Comparison of ENCODE assay signal across 7 cellular contexts in the genomic region with DNA sequence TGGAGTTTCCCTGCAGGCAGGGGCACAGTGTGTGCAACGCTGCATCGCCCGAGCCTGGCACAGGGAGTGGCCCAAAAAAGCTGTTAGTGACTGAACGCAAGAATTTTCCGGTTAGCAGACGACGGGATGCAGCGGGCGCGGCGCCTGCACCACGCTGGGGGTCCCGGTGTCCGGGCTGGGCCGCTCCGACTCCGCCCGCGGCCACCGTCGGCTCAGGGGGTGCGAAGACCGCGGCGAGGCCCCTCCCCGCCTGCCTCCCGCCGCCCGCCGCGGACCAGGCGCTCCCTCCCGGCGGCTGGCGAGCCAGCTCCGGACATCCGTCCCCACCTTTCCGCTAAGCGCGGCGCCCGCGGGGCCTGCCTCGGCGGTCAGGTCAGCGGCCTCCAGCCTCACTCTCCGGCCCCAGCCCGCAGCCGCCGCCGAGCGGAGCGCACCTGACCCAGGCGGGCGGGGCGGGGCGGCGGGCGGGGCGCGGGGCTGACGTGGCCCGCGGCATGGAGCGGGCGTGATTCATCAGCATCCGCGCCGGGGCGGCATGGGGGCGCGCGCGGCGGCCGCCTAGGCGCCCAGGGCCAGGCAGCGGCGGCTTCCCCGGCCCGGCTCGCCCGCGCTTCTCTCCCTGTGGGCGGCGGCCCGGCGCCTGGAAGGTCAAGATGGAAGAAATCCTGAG. TPM values are rescaled to one million over a fixed set of nuclear protein-coding genes. Genes with fewer than 3 reads are reported as not detected.
DNase-seq lines count a peak whose midpoint lies in the region; ATAC-seq, FAIRE-seq and TF ChIP-seq lines count a peak whose summit lies in the region.

Gene ARFGEF3, plus strand, starts transcription at position 506 of the 670 bp plus-strand sequence. Its CDS starts 148 bp downstream, at position 654.

- peak; percentile 17 for DNase-seq in GM18507 (ENCODE audit: extremely low spot score, insufficient read length, low read depth)
- DNase-seq in NCI-H774 (lab: John Stamatoyannopoulos, UW), result peak; percentile 77
- DNase-seq in activated T-helper 1 cell treated with anti-CD3 and anti-CD28 coated beads, Interleukin-12 subunit alpha, Interleukin-12 subunit beta, Interleukin-2, Interleukin-4 antibody, amounts not matched to agents 30 ng/mL and 10 ng/mL and 1 ng/mL, durations not matched to agents 14 hours and 24 hours and 36 hours (ENCODE audit: low spot score), result peak; percentile 29
- no peak for DNase-seq in fibroblast of pulmonary artery (ENCODE audit: low read depth)
- DNase-seq in natural killer cell treated with Interleukin-12 subunit alpha and Interleukin-12 subunit beta and Interleukin-15 and Interleukin-18, amount 100 ng/mL, for 72 hours (ENCODE audit: low spot score), result peak; percentile 65
- DNase-seq in stomach, result peak; percentile 82

- H3K4me1 Mint-ChIP-seq in activated T-helper 1 cell treated with anti-CD3 and anti-CD28 coated beads, Interleukin-12 subunit alpha, Interleukin-12 subunit beta, Interleukin-2, Interleukin-4 antibody, amounts not matched to agents 30 ng/mL and 10 ng/mL and 1 ng/mL, durations not matched to agents 14 hours and 24 hours and 36 hours (ENCODE audit: low read depth), result peaks cover 13% of the 10 kb centered on the region
- peaks cover 12 to 13% of the 10 kb centered on the region in 2 donors for H3K4me1 Mint-ChIP-seq in natural killer cell treated with Interleukin-12 subunit alpha and Interleukin-12 subunit beta and Interleukin-15 and Interleukin-18, amount 100 ng/mL, for 72 hours (ENCODE audit: low read depth in 2 of 2)

- H3K36me3 Mint-ChIP-seq in activated T-helper 1 cell treated with anti-CD3 and anti-CD28 coated beads, Interleukin-12 subunit alpha, Interleukin-12 subunit beta, Interleukin-2, Interleukin-4 antibody, amounts not matched to agents 30 ng/mL and 10 ng/mL and 1 ng/mL, durations not matched to agents 14 hours and 24 hours and 36 hours (ENCODE audit: low read depth), result no peaks in the 10 kb centered on the region
- no peaks in the 10 kb centered on the region for H3K36me3 Mint-ChIP-seq in natural killer cell treated with Interleukin-12 subunit alpha and Interleukin-12 subunit beta and Interleukin-15 and Interleukin-18, amount 100 ng/mL, for 72 hours

- no peaks in the 10 kb centered on the region for H3K9me3 ChIP-seq in stomach

- intact Hi-C loops in activated T-helper 1 cell treated with anti-CD3 and anti-CD28 coated beads, Interleukin-12 subunit alpha, Interleukin-12 subunit beta, Interleukin-2, Interleukin-4 antibody, amounts not matched to agents 30 ng/mL and 10 ng/mL and 1 ng/mL, durations not matched to agents 14 hours and 24 hours and 36 hours (cut with micrococcal nuclease), result loop anchor here (5.0 kb wide), 1 partner anchor 54 kb away; the partner anchor contains the start of gene PERP
- intact Hi-C loops in stomach (cut with DNase I; ENCODE audit: low total_unique reads), result no loop called here

- H3K4me3 Mint-ChIP-seq in activated T-helper 1 cell treated with anti-CD3 and anti-CD28 coated beads, Interleukin-12 subunit alpha, Interleukin-12 subunit beta, Interleukin-2, Interleukin-4 antibody, amounts not matched to agents 30 ng/mL and 10 ng/mL and 1 ng/mL, durations not matched to agents 14 hours and 24 hours and 36 hours, result peak within 1 kb of the TSS; percentile 63
- H3K4me3 Mint-ChIP-seq in natural killer cell treated with Interleukin-12 subunit alpha and Interleukin-12 subunit beta and Interleukin-15 and Interleukin-18, amount 100 ng/mL, for 72 hours, result peak within 1 kb of the TSS; percentile 57

- peak within 1 kb of the TSS; percentile 42 for H3K4me3 ChIP-seq in fibroblast of pulmonary artery (replicated peaks; ENCODE audit: low read depth, low read length)
- H3K4me3 ChIP-seq in stomach, result peak within 1 kb of the TSS; percentile 60 to 69 (median 64)

- ATAC-seq in HG02852 (IDR thresholded peaks at IDR 0.05; ENCODE audit: unreplicated experiment), result peak; percentile 84
- peak; percentile 93 to 94 for ATAC-seq in natural killer cell treated with Interleukin-12 subunit alpha and Interleukin-12 subunit beta and Interleukin-15 and Interleukin-18, amount 100 ng/mL, for 72 hours

- TF ChIP-seq POLR2A in stomach (IDR thresholded peaks at IDR 0.05), result no peak

- H3K27me3 Mint-ChIP-seq in activated T-helper 1 cell treated with anti-CD3 and anti-CD28 coated beads, Interleukin-12 subunit alpha, Interleukin-12 subunit beta, Interleukin-2, Interleukin-4 antibody, amounts not matched to agents 30 ng/mL and 10 ng/mL and 1 ng/mL, durations not matched to agents 14 hours and 24 hours and 36 hours (ENCODE audit: insufficient read depth), result peaks cover 54% of the 10 kb centered on the region
- peaks cover 38 to 62% of the 10 kb centered on the region in 2 donors for H3K27me3 Mint-ChIP-seq in natural killer cell treated with Interleukin-12 subunit alpha and Interleukin-12 subunit beta and Interleukin-15 and Interleukin-18, amount 100 ng/mL, for 72 hours

- WGBS in stomach, 5 donors, result 0 to 5% (median 0%) methylated on average over 7 to 88 of the region's 88 CpGs

- no peak for FAIRE-seq in GM18507 (lab: Jason Lieb, UNC)

- peaks cover 0 to 41% (median 20%) of the 10 kb centered on the region in 3 donors for H3K27me3 ChIP-seq in stomach

- TF ChIP-seq CTCF in fibroblast of pulmonary artery (IDR thresholded peaks at IDR 0.05; ENCODE audit: low read length, missing control alignments), result no peak
- no peak for TF ChIP-seq CTCF in stomach (IDR thresholded peaks at IDR 0.05)

- TF ChIP-seq EP300 in stomach (IDR thresholded peaks at IDR 0.05), result no peak

- H3K9me3 Mint-ChIP-seq in activated T-helper 1 cell treated with anti-CD3 and anti-CD28 coated beads, Interleukin-12 subunit alpha, Interleukin-12 subunit beta, Interleukin-2, Interleukin-4 antibody, amounts not matched to agents 30 ng/mL and 10 ng/mL and 1 ng/mL, durations not matched to agents 14 hours and 24 hours and 36 hours, result no peaks in the 10 kb centered on the region
- H3K9me3 Mint-ChIP-seq in natural killer cell treated with Interleukin-12 subunit alpha and Interleukin-12 subunit beta and Interleukin-15 and Interleukin-18, amount 100 ng/mL, for 72 hours, result no peaks in the 10 kb centered on the region

- no peak within 1 kb of the TSS for H3K27ac Mint-ChIP-seq in activated T-helper 1 cell treated with anti-CD3 and anti-CD28 coated beads, Interleukin-12 subunit alpha, Interleukin-12 subunit beta, Interleukin-2, Interleukin-4 antibody, amounts not matched to agents 30 ng/mL and 10 ng/mL and 1 ng/mL, durations not matched to agents 14 hours and 24 hours and 36 hours
- no peak within 1 kb of the TSS for H3K27ac Mint-ChIP-seq in natural killer cell treated with Interleukin-12 subunit alpha and Interleukin-12 subunit beta and Interleukin-15 and Interleukin-18, amount 100 ng/mL, for 72 hours

- H3K27ac ChIP-seq in stomach, result peak within 1 kb of the TSS; percentile 90 to 97 (median 90)

- H3K4me1 ChIP-seq in stomach, result peaks cover 9 to 29% (median 18%) of the 10 kb centered on the region in 4 donors

- H3K36me3 ChIP-seq in stomach, result no peaks in the 10 kb centered on the region

RNA-seq across cellular contexts. Expression of gene ARFGEF3, which starts in this region (rescaled TPM):
- total RNA-seq in activated T-helper 1 cell treated with anti-CD3 and anti-CD28 coated beads, Interleukin-12 subunit alpha, Interleukin-12 subunit beta, Interleukin-2, Interleukin-4 antibody, amounts not matched to agents 30 ng/mL and 10 ng/mL and 1 ng/mL, durations not matched to agents 14 hours and 24 hours and 36 hours, result 0.22 and 0.29 TPM in 2 replicates
- under 1 TPM; 0.25 to 0.45 TPM for total RNA-seq in natural killer cell treated with Interleukin-12 subunit alpha and Interleukin-12 subunit beta and Interleukin-15 and Interleukin-18, amount 100 ng/mL, for 72 hours
- 10 to 100 TPM; 13.0 to 44.6 (median 32.1) TPM for total RNA-seq in stomach
- polyA plus RNA-seq in stomach, result 1 to 10 TPM; 3.2 to 5.2 (median 4.3) TPM

Comparison
In these comparisons a context has a peak if more than half of its experiments do, and no peak if none do; other contexts are left out.
1. RNA of gene ARFGEF3 (total RNA-seq): 13.0 to 44.6 TPM in stomach; 0.25 to 0.45 TPM in natural killer cell treated with Interleukin-12 subunit alpha and Interleukin-12 subunit beta and Interleukin-15 and Interleukin-18, amount 100 ng/mL, for 72 hours and 0.22 to 0.29 TPM in activated T-helper 1 cell treated with anti-CD3 and anti-CD28 coated beads, Interleukin-12 subunit alpha, Interleukin-12 subunit beta, Interleukin-2, Interleukin-4 antibody, amounts not matched to agents 30 ng/mL and 10 ng/mL and 1 ng/mL, durations not matched to agents 14 hours and 24 hours and 36 hours; every median in the first group is over 4 times any median in the second.
2. Peak in DNase-seq in activated T-helper 1 cell treated with anti-CD3 and anti-CD28 coated beads, Interleukin-12 subunit alpha, Interleukin-12 subunit beta, Interleukin-2, Interleukin-4 antibody, amounts not matched to agents 30 ng/mL and 10 ng/mL and 1 ng/mL, durations not matched to agents 14 hours and 24 hours and 36 hours; RNA of the gene not detected or under 1 TPM.
3. Peak in DNase-seq and ATAC-seq in natural killer cell treated with Interleukin-12 subunit alpha and Interleukin-12 subunit beta and Interleukin-15 and Interleukin-18, amount 100 ng/mL, for 72 hours; RNA of the gene not detected or under 1 TPM.